In the genomic region with DNA sequence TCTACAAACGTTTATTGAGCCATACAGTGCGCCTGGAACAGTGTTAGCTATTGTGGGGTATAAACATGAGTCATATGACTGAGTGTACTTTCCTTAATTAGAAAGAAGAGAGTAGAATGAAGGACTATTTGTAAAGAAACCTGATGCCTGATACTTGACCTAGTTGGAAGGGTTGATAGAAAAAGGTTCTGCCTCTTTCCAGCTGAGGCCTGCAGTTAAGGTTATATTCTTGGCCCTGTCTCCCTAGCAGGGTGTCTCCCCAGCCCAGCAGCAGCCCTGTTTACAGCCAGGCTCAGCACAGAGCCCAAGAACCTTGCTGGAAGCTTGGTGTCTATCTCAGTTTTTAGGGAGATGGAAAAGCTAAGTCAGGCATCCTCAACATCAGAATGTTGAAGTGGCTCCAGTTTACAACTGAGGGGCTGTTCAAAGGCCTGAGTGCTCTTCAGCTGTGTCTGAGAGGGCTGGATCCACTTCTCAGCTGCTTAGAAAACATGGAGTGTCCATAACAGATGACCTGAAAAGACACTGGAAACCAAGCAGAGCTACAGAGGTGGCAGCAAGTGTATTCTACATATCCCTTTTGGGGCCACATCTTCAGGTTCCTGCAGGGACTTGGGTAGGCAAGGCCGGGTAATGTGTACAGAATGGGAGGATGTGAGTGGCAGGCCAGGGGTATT, we compare ENCODE assay signal across 12 cellular contexts. TPM values are rescaled to one million over a fixed set of nuclear protein-coding genes. Genes with fewer than 3 reads are reported as not detected.
DNase-seq lines count a peak whose midpoint lies in the region; ATAC-seq, FAIRE-seq and TF ChIP-seq lines count a peak whose summit lies in the region.
"Had no signal": no experiment of that assay in that cellular context is flagged by ENCODE, and none has a peak within 500 bp of the region (broad histone marks: within the 10 kb centered on the region; RNA-seq: fewer than 3 reads in every experiment).

No MANE protein-coding gene starts in this region.

- 61 to 73% methylated on average over 3 of the region's 3 CpGs for whole genome bisulfite sequencing in pancreas, 2 donors

- in situ Hi-C loops in G401 (cut with HindIII; ENCODE audit: low sequenced_read_pairs): no loop called here

- H3K4me3 ChIP-seq in pancreas (no peak overlapping the region), BE2C (ENCODE audit: low read depth, low read length) (no peak overlapping the region)

- DNase-seq in HCEC 1CT (peak; percentile 50), NCI-H2227 treated with DMSO at 0.1 percent for 48 hours (lab: John Stamatoyannopoulos, UW) (peak; percentile 18), fibroblast of gingiva (ENCODE audit: low read depth) (peak; percentile 80), pancreas (peak in 1 of 6 donors; percentile 21), G401 (ENCODE audit: low spot score) (no peak), BE2C (no peak), HTR-8/SVneo (ENCODE audit: insufficient read length, low spot score) (no peak), CD1c-positive myeloid dendritic cell (ENCODE audit: extremely low spot score) (no peak)
- DNase-seq: islet precursor cell had no signal

- no peaks in the 10 kb centered on the region for H3K4me1 ChIP-seq in pancreas
- no peaks in the 10 kb centered on the region for H3K4me1 ChIP-seq in BE2C

- H3K27me3 ChIP-seq in pancreas: no peaks in the 10 kb centered on the region
- H3K27me3 ChIP-seq in BE2C: no peaks in the 10 kb centered on the region

- ATAC-seq in pancreas: peak in 3 of 4 donors; percentile 23 to 55 (median 46)

- no peak for FAIRE-seq in pancreas (lab: Jason Lieb, UNC)
- FAIRE-seq in HTR-8/SVneo (lab: Jason Lieb, UNC): no peak
- FAIRE-seq: H1, TTC549 had no signal

- H3K9me3 ChIP-seq in pancreas (no peaks in the 10 kb centered on the region), BE2C (no peaks in the 10 kb centered on the region)

- H3K36me3 ChIP-seq in pancreas: no peaks in the 10 kb centered on the region
- H3K36me3 ChIP-seq in BE2C: no peaks in the 10 kb centered on the region

- intact Hi-C loops in pancreas (cut with DNase I): no loop called here

- no peak overlapping the region for H3K27ac ChIP-seq in pancreas

- TF ChIP-seq CTCF in pancreas (IDR thresholded peaks at IDR 0.05) (no peak), BE2C (IDR thresholded peaks at IDR 0.05; ENCODE audit: low read depth, low read length) (no peak)

RNA-seq across cellular contexts. Expression of a gene that starts 21.6 kb away (rescaled TPM):
- total RNA-seq in pancreas: not detected
- not detected for polyA plus RNA-seq in pancreas
- not detected in 2 replicates for total RNA-seq in G401 (2014; rRNA removed; shearing (Covaris generic))
- polyA plus RNA-seq in BE2C (2012; ENCODE audit: insufficient read depth, insufficient read length, low read depth): not detected
- total RNA-seq: H1, NCI-H460 had no signal
- polyA plus RNA-seq: H1 had no signal

Comparison
In these comparisons a context has a peak if more than half of its experiments do, and no peak if none do; other contexts are left out.
1. DNase-seq: peak in HCEC 1CT (single experiment), NCI-H2227 treated with DMSO at 0.1 percent for 48 hours (single experiment) and fibroblast of gingiva (single experiment); none in G401 (single experiment), BE2C (single experiment), HTR-8/SVneo (single experiment) and CD1c-positive myeloid dendritic cell (single experiment).